10 cellular contexts compared by ENCODE assay signal in genomic region chr5:4511996-4512656, GRCh38.
A peak's percentile ranks its signal among the peaks of the same experiment; 100 is the strongest.
DNase-seq lines count a peak whose midpoint lies in the region; ATAC-seq and TF ChIP-seq lines count a peak whose summit lies in the region.
"Had no signal": no experiment of that assay in that cellular context is flagged by ENCODE, and none has a peak within 500 bp of the region (broad histone marks: within the 10 kb centered on the region; RNA-seq: fewer than 3 reads in every experiment).

No MANE protein-coding gene starts in this region.

- 55% methylated on average over 31 of the region's 31 CpGs for WGBS in hepatocyte (ENCODE audit: low lambda C conversion rate, missing lambda C conversion rate)

- H4K20me1 ChIP-seq in hepatocyte (ENCODE audit: insufficient read depth, poor library complexity, severe bottlenecking): no peaks in the 10 kb centered on the region

- no peaks in the 10 kb centered on the region for H3K36me3 ChIP-seq in hepatocyte (replicated peaks; ENCODE audit: insufficient read depth, low read depth)

- no peaks in the 10 kb centered on the region for H3K4me1 ChIP-seq in hepatocyte (ENCODE audit: insufficient read depth)

- no peaks in the 10 kb centered on the region for H3K9me2 ChIP-seq in hepatocyte (replicated peaks; ENCODE audit: insufficient read depth)

- in situ Hi-C loops in GM13977 (cut with MboI; ENCODE audit: low pct_unique_long_range_greater_than_20kb, low sequenced_read_pairs, unreplicated experiment): no loop called here

- no peaks in the 10 kb centered on the region for H3K9me3 ChIP-seq in hepatocyte (ENCODE audit: low read depth)

- peak overlapping the region; percentile 48 for H3K4me2 ChIP-seq in hepatocyte

- no peak overlapping the region for H2AFZ ChIP-seq in hepatocyte

- DNase-seq in HK-2 (ENCODE audit: unreplicated experiment): peak; percentile 33
- DNase-seq in hepatocyte (ENCODE audit: low spot score): peak; percentile 69
- peak in 30 of 49 donors; percentile 1 to 57 (median 13) for DNase-seq in substantia nigra (lab: John Stamatoyannopoulos, UW)
- DNase-seq in GM13977 (ENCODE audit: low spot score): no peak
- DNase-seq in NCI-H2081 treated with DMSO at 0.1 percent for 48 hours (lab: John Stamatoyannopoulos, UW): no peak
- DNase-seq: activated CD8-positive, alpha-beta memory T cell treated with anti-CD3 and anti-CD28 coated beads, Interleukin-2, amount 10 ng/mL, durations not matched to agents 7 days and 5 days; effector memory CD4-positive, alpha-beta T cell; NCI-H2171 treated with DMSO at 0.1 percent for 48 hours had no signal

- no peaks in the 10 kb centered on the region for H3K79me2 ChIP-seq in hepatocyte

- ATAC-seq in SK-N-SH treated with all-trans-retinoic acid at 6 μM for 48 hours (peak; percentile 25; the same call in 1 of the 3 replicates), HG03045 (IDR thresholded peaks at IDR 0.05; ENCODE audit: unreplicated experiment) (no peak)
- ATAC-seq: activated CD8-positive, alpha-beta memory T cell treated with anti-CD3 and anti-CD28 coated beads, Interleukin-2, amount 10 ng/mL, durations not matched to agents 7 days and 5 days had no signal

- no peak overlapping the region for H3K4me3 ChIP-seq in hepatocyte

- H3K27ac ChIP-seq in hepatocyte (no peak overlapping the region), substantia nigra (ENCODE audit: low read depth, low read length, poor library complexity, severe bottlenecking) (no peak overlapping the region)

- H3K27me3 ChIP-seq in hepatocyte: peaks cover 6% of the 10 kb centered on the region

- TF ChIP-seq CTCF in hepatocyte (IDR thresholded peaks at IDR 0.05; ENCODE audit: poor library complexity): peak; percentile 56
- no peak for TF ChIP-seq CTCF in GM13977 (IDR thresholded peaks at IDR 0.05; ENCODE audit: extremely low read depth, insufficient read depth, missing control alignments)

TF ChIP-seq in SK-N-SH treated with all-trans-retinoic acid at 6 μM for 48 hours, 23 proteins besides CTCF, POLR2A, EP300 and RAD21:
- TF ChIP-seq CSRNP3 (CRISPR knock-in tag; IDR thresholded peaks at IDR 0.05) (no peak), ZNF565 (CRISPR knock-in tag; conservative IDR thresholded peaks at IDR 0.05; ENCODE audit: low read depth) (no peak), RARB (CRISPR knock-in tag; IDR thresholded peaks at IDR 0.05) (no peak), GLIS3 (CRISPR knock-in tag; IDR thresholded peaks at IDR 0.05) (no peak), BACH2 (CRISPR knock-in tag; IDR thresholded peaks at IDR 0.05; ENCODE audit: borderline replicate concordance) (no peak), TOX (CRISPR knock-in tag; IDR thresholded peaks at IDR 0.05; ENCODE audit: borderline replicate concordance) (no peak), TCF4 (CRISPR knock-in tag; IDR thresholded peaks at IDR 0.05; ENCODE audit: borderline replicate concordance) (no peak)
- TF ChIP-seq, protein P1, sequence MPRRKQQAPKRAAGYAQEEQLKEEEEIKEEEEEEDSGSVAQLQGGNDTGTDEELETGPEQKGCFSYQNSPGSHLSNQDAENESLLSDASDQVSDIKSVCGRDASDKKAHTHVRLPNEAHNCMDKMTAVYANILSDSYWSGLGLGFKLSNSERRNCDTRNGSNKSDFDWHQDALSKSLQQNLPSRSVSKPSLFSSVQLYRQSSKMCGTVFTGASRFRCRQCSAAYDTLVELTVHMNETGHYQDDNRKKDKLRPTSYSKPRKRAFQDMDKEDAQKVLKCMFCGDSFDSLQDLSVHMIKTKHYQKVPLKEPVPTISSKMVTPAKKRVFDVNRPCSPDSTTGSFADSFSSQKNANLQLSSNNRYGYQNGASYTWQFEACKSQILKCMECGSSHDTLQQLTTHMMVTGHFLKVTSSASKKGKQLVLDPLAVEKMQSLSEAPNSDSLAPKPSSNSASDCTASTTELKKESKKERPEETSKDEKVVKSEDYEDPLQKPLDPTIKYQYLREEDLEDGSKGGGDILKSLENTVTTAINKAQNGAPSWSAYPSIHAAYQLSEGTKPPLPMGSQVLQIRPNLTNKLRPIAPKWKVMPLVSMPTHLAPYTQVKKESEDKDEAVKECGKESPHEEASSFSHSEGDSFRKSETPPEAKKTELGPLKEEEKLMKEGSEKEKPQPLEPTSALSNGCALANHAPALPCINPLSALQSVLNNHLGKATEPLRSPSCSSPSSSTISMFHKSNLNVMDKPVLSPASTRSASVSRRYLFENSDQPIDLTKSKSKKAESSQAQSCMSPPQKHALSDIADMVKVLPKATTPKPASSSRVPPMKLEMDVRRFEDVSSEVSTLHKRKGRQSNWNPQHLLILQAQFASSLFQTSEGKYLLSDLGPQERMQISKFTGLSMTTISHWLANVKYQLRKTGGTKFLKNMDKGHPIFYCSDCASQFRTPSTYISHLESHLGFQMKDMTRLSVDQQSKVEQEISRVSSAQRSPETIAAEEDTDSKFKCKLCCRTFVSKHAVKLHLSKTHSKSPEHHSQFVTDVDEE (CRISPR knock-in tag; IDR thresholded peaks at IDR 0.05): no peak

Comparison
In these comparisons a context has a peak if more than half of its experiments do, and no peak if none do; other contexts are left out.
1. DNase-seq: peak in HK-2 (single experiment), hepatocyte (single experiment) and substantia nigra (30 of 49); none in GM13977 (single experiment) and NCI-H2081 treated with DMSO at 0.1 percent for 48 hours (single experiment).